In the genomic region with DNA sequence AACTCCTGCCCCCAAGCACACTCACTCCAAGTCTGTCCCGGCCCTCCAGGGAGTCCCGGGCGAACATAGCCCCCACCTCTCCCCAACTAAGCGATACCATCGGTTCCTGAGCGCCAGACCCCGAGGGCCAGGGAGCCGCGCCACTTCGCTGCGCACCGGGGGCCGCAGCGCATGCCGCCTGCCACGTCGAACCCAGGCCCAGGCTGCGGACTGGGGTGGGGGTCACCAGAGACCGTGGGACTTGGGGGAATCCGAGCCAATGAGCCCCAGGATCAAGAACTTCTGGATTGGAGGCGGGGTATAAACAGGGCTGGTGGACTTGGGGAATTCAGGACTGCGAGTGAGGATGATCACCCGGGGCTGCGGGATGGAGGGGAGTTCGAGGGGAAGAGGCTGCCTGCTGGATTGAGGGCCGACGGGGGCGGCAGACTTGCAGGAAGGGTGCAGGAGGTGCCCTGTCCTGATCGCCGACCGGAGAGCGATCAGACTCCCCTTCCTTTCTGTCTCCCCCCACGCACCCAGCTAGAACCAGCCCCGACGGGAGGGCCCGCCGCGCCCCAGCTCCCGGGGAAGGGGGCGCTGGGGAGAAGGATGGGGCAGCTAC, we compare ENCODE assay signal across 12 cellular contexts. TPM values are rescaled to one million over a fixed set of nuclear protein-coding genes. Genes with fewer than 3 reads are reported as not detected.
DNase-seq lines count a peak whose midpoint lies in the region; ATAC-seq, FAIRE-seq and TF ChIP-seq lines count a peak whose summit lies in the region.
"Had no signal": no experiment of that assay in that cellular context is flagged by ENCODE, and none has a peak within 500 bp of the region (broad histone marks: within the 10 kb centered on the region; RNA-seq: fewer than 3 reads in every experiment).

No MANE protein-coding gene starts in this region.

- 2% methylated on average over 24 of the region's 40 CpGs for WGBS in mammary epithelial cell (ENCODE audit: low coverage, missing lambda C conversion rate)
- 0 to 2% methylated on average over 16 to 20 of the region's 40 CpGs for WGBS in mesodermal cell (ENCODE audit: insufficient coverage in 2 of 2), 2 experiments

- peaks cover 45% of the 10 kb centered on the region for H3K27me3 ChIP-seq in mammary epithelial cell (ENCODE audit: insufficient read depth, low read length)
- peaks cover 0 to 91% of the 10 kb centered on the region in 2 donors for H3K27me3 ChIP-seq in tibial artery

- dilution Hi-C loops in mammary epithelial cell (cut with HindIII; ENCODE audit: low sequenced_read_pairs): no loop called here

- peaks cover 74% of the 10 kb centered on the region for H3K27me3 Mint-ChIP-seq in activated T-cell treated with anti-CD3 and anti-CD28 coated beads, Interleukin-2, amount 50 U/mL, for 72 hours (ENCODE audit: low read depth)
- peaks cover 86% of the 10 kb centered on the region for H3K27me3 Mint-ChIP-seq in activated T-cell treated with anti-CD3 and anti-CD28 coated beads, Interleukin-2, amount 50 U/mL, for 24 hours

- H3K4me3 Mint-ChIP-seq in activated T-cell treated with anti-CD3 and anti-CD28 coated beads, Interleukin-2, amount 50 U/mL, for 72 hours: peak overlapping the region; percentile 45 to 63
- H3K4me3 Mint-ChIP-seq in activated T-cell treated with anti-CD3 and anti-CD28 coated beads, Interleukin-2, amount 50 U/mL, for 24 hours: no peak overlapping the region

- intact Hi-C loops in mammary epithelial cell (cut with micrococcal nuclease) (no loop called here), tibial artery (cut with DNase I; ENCODE audit: low total_unique reads) (no loop called here)

- no peak for FAIRE-seq in GM12892 (lab: Jason Lieb, UNC)
- FAIRE-seq: kidney had no signal

- no peaks in the 10 kb centered on the region for H3K9me3 ChIP-seq in mammary epithelial cell (replicated peaks; ENCODE audit: insufficient read depth, low read length)
- H3K9me3 ChIP-seq in mesodermal cell (ENCODE audit: control insufficient read depth, low read length): no peaks in the 10 kb centered on the region
- H3K9me3 ChIP-seq in tibial artery: no peaks in the 10 kb centered on the region
- H3K9me3 ChIP-seq: MG63 had no signal

- TF ChIP-seq CTCF in mammary epithelial cell (conservative IDR thresholded peaks at IDR 0.05 in 1 of 2, IDR thresholded peaks at IDR 0.05 in 1 of 2; ENCODE audit: extremely low read depth in 1 of 2, insufficient read depth in 1 of 2, low read depth in 1 of 2, low read length in 2 of 2) (no peak), tibial artery (IDR thresholded peaks at IDR 0.05) (no peak)

- H3K4me3 ChIP-seq in mammary epithelial cell (replicated peaks in 1 of 3; ENCODE audit: insufficient read depth in 1 of 3, low read depth in 2 of 3, low read length in 3 of 3) (no peak overlapping the region), mesodermal cell (ENCODE audit: extremely low read depth, insufficient read depth, low read length, poor library complexity, severe bottlenecking) (peak overlapping the region; percentile 12), tibial artery (peak overlapping the region; percentile 44 to 52)
- H3K4me3 ChIP-seq: MG63 had no signal

- no peak overlapping the region for H3K9ac ChIP-seq in mammary epithelial cell (ENCODE audit: insufficient read depth, low read length)

- ATAC-seq in activated T-cell treated with anti-CD3 and anti-CD28 coated beads, Interleukin-2, amount 50 U/mL, for 72 hours (replicated peaks in 1 of 2): no peak
- no peak for ATAC-seq in GM19351 (IDR thresholded peaks at IDR 0.05; ENCODE audit: unreplicated experiment)
- no peak for ATAC-seq in GM21381 (IDR thresholded peaks at IDR 0.05; ENCODE audit: unreplicated experiment)

- H3K4me1 Mint-ChIP-seq in activated T-cell treated with anti-CD3 and anti-CD28 coated beads, Interleukin-2, amount 50 U/mL, for 72 hours (ENCODE audit: low read depth): peaks cover 9% of the 10 kb centered on the region
- peaks cover 14% of the 10 kb centered on the region for H3K4me1 Mint-ChIP-seq in activated T-cell treated with anti-CD3 and anti-CD28 coated beads, Interleukin-2, amount 50 U/mL, for 24 hours (ENCODE audit: low read depth)

- H3K27ac ChIP-seq in mammary epithelial cell (ENCODE audit: insufficient read depth, low read depth, low read length): no peak overlapping the region
- no peak overlapping the region for H3K27ac ChIP-seq in mesodermal cell (ENCODE audit: low read depth, low read length, severe bottlenecking)
- H3K27ac ChIP-seq in tibial artery: peak overlapping the region in 1 of 2 donors; percentile 7

- H3K79me2 ChIP-seq in mammary epithelial cell (ENCODE audit: insufficient read depth, low read length): no peaks in the 10 kb centered on the region

- no peaks in the 10 kb centered on the region for H3K9me3 Mint-ChIP-seq in activated T-cell treated with anti-CD3 and anti-CD28 coated beads, Interleukin-2, amount 50 U/mL, for 72 hours
- no peaks in the 10 kb centered on the region for H3K9me3 Mint-ChIP-seq in activated T-cell treated with anti-CD3 and anti-CD28 coated beads, Interleukin-2, amount 50 U/mL, for 24 hours

- H4K20me1 ChIP-seq in mammary epithelial cell (ENCODE audit: insufficient read depth, low read length): no peaks in the 10 kb centered on the region

- CTCF ChIA-PET in mammary epithelial cell (lab: Charles Lee; ENCODE audit: low non-redundant PET): no interaction called here

- peaks cover 7% of the 10 kb centered on the region for H3K4me1 ChIP-seq in mammary epithelial cell (ENCODE audit: insufficient read depth, low read length)
- H3K4me1 ChIP-seq in mesodermal cell (ENCODE audit: control insufficient read depth, insufficient read depth, low read length, poor library complexity, severe bottlenecking): peaks cover 6% of the 10 kb centered on the region
- H3K4me1 ChIP-seq in tibial artery: peaks cover 0 to 23% (median 10%) of the 10 kb centered on the region in 4 donors

- H3K36me3 ChIP-seq in mammary epithelial cell (ENCODE audit: insufficient read depth, low read length) (no peaks in the 10 kb centered on the region), mesodermal cell (ENCODE audit: control insufficient read depth, insufficient read depth, low read length) (no peaks in the 10 kb centered on the region), tibial artery (no peaks in the 10 kb centered on the region)
- H3K36me3 ChIP-seq: MG63 had no signal

- DNase-seq in activated T-cell treated with anti-CD3 and anti-CD28 coated beads, Interleukin-2, amount 50 U/mL, for 72 hours: no peak
- DNase-seq in activated T-cell treated with anti-CD3 and anti-CD28 coated beads, Interleukin-2, amount 50 U/mL, for 24 hours: no peak
- DNase-seq in mammary epithelial cell (no peak), tibial artery (no peak), GM12892 (ENCODE audit: insufficient read length) (no peak)
- DNase-seq: activated CD8-positive, alpha-beta memory T cell treated with anti-CD3 and anti-CD28 coated beads for 24 hours had no signal

- TF ChIP-seq POLR2A in GM12892 (IDR thresholded peaks at IDR 0.05; ENCODE audit: low read depth, low read length): no peak

- no TSS peak for BruUV-seq in mammary epithelial cell (replicated peaks; lab: Mats Ljungman, UMichigan)

- no peak overlapping the region for H3K27ac Mint-ChIP-seq in activated T-cell treated with anti-CD3 and anti-CD28 coated beads, Interleukin-2, amount 50 U/mL, for 72 hours
- no peak overlapping the region for H3K27ac Mint-ChIP-seq in activated T-cell treated with anti-CD3 and anti-CD28 coated beads, Interleukin-2, amount 50 U/mL, for 24 hours

- in situ Hi-C loops in mammary epithelial cell (cut with MboI; ENCODE audit: low sequenced_read_pairs in 2 of 2): no loop called here

- no peaks in the 10 kb centered on the region for H3K36me3 Mint-ChIP-seq in activated T-cell treated with anti-CD3 and anti-CD28 coated beads, Interleukin-2, amount 50 U/mL, for 72 hours (ENCODE audit: insufficient read depth in 2 of 2)
- no peaks in the 10 kb centered on the region for H3K36me3 Mint-ChIP-seq in activated T-cell treated with anti-CD3 and anti-CD28 coated beads, Interleukin-2, amount 50 U/mL, for 24 hours (ENCODE audit: low read depth)

- H2AFZ ChIP-seq in mammary epithelial cell (ENCODE audit: low read depth, low read length): no peak overlapping the region

- peak overlapping the region; percentile 67 for H3K4me2 ChIP-seq in mammary epithelial cell (ENCODE audit: insufficient read depth, low read depth, low read length)

RNA-seq across cellular contexts. Expression of gene RSPO1, which starts 0.6 kb away (rescaled TPM):
- total RNA-seq in activated T-cell treated with anti-CD3 and anti-CD28 coated beads, Interleukin-2, amount 50 U/mL, for 72 hours: not detected
- not detected for total RNA-seq in mammary epithelial cell
- not detected for polyA plus RNA-seq in mammary epithelial cell
- polyA minus RNA-seq in mammary epithelial cell: not detected
- 0.18 TPM for polyA plus RNA-seq in mesodermal cell (2013, experiment 1 of 2)
- polyA plus RNA-seq in mesodermal cell (2013, experiment 2 of 2): 0.30 TPM
- polyA plus RNA-seq in GM12892 (2012; ENCODE audit: missing spikeins): not detected
- polyA plus RNA-seq: AG04450 had no signal

RNA-seq across cellular contexts. Expression of gene GNL2, which starts 38.3 kb away (rescaled TPM):
- total RNA-seq in activated T-cell treated with anti-CD3 and anti-CD28 coated beads, Interleukin-2, amount 50 U/mL, for 72 hours: 10 to 100 TPM; 47.3 to 52.9 TPM
- 10 to 100 TPM; 56.5 to 74.6 TPM for total RNA-seq in mammary epithelial cell
- 43.4 TPM for polyA plus RNA-seq in mammary epithelial cell
- polyA minus RNA-seq in mammary epithelial cell: 85.9 TPM
- polyA plus RNA-seq in mesodermal cell (2013, experiment 1 of 2): 63.7 TPM
- polyA plus RNA-seq in mesodermal cell (2013, experiment 2 of 2): 96.5 TPM
- 60.4 TPM for polyA plus RNA-seq in GM12892 (2012; ENCODE audit: missing spikeins)

RNA-seq across cellular contexts. Expression of gene CDCA8, which starts 58.3 kb away (rescaled TPM):
- 10 to 100 TPM; 65.8 to 94.0 TPM for total RNA-seq in activated T-cell treated with anti-CD3 and anti-CD28 coated beads, Interleukin-2, amount 50 U/mL, for 72 hours
- total RNA-seq in mammary epithelial cell: 10 to 100 TPM in 1 of 2 donors, 1 to 10 TPM in 1; 1.0 to 30.0 TPM
- 47.0 TPM for polyA plus RNA-seq in mammary epithelial cell
- 32.4 TPM for polyA minus RNA-seq in mammary epithelial cell
- 42.2 TPM for polyA plus RNA-seq in mesodermal cell (2013, experiment 1 of 2)
- polyA plus RNA-seq in mesodermal cell (2013, experiment 2 of 2): 44.7 TPM
- 22.7 TPM for polyA plus RNA-seq in GM12892 (2012; ENCODE audit: missing spikeins)

Comparison
In these comparisons a context has a peak if more than half of its experiments do, and no peak if none do; other contexts are left out.
1. H3K4me3 ChIP-seq: peak in mesodermal cell (single experiment) and tibial artery (2 of 2); none in mammary epithelial cell (0 of 3).